13 cellular contexts compared by ENCODE assay signal in genomic region chr1:91980663-91981062, GRCh38. TPM values are rescaled to one million over a fixed set of nuclear protein-coding genes. Genes with fewer than 3 reads are reported as not detected.
"Had no signal": no experiment of that assay in that cellular context is flagged by ENCODE, and none has a peak within 500 bp of the region (broad histone marks: within the 10 kb centered on the region; RNA-seq: fewer than 3 reads in every experiment).

No MANE protein-coding gene starts in this region.

- H3K4me2 ChIP-seq: GM23338, KMS-11 had no signal

- H3K9ac ChIP-seq: KMS-11 had no signal

- H3K4me3 ChIP-seq: GM23338 had no signal

- FAIRE-seq: H1, H54, HepG2 had no signal

- H2AFZ ChIP-seq: GM23338 had no signal

- DNase-seq: H9, HCEC 1CT, HFFc6, Karpas-422, KBM-7 had no signal

- ATAC-seq: GM23338, HepG2 had no signal

- H3K27ac ChIP-seq: HL-60, KMS-11 had no signal

RNA-seq across cellular contexts. Expression of gene BRDT, which starts 31.5 kb away (rescaled TPM):
- total RNA-seq: H1, HepG2, HFFc6, HT1080, LHCN-M2 had no signal
- polyA plus RNA-seq: HepG2 had no signal

RNA-seq across cellular contexts. Expression of gene EPHX4, which starts 49.1 kb away (rescaled TPM):
- total RNA-seq: GM23338, HepG2 had no signal
- polyA plus RNA-seq: HepG2 had no signal
